Comparison of ENCODE assay signal across 2 cellular contexts in genomic region chr5:60852317-60852716, GRCh38.
TF ChIP-seq lines count a peak whose summit lies in the region.

No MANE protein-coding gene starts in this region.

TF ChIP-seq in GM23338, 12 proteins besides CTCF, POLR2A, EP300 and RAD21:
- no peak for TF ChIP-seq STAT1 (IDR thresholded peaks at IDR 0.05; ENCODE audit: unreplicated experiment)
- TF ChIP-seq POLR2AphosphoS5 (IDR thresholded peaks at IDR 0.05; ENCODE audit: low read depth), result no peak
- no peak for TF ChIP-seq CREB1 (CRISPR knock-in tag; IDR thresholded peaks at IDR 0.05; ENCODE audit: low read depth)
- no peak for TF ChIP-seq ZNF462 (CRISPR knock-in tag; IDR thresholded peaks at IDR 0.05)
- TF ChIP-seq REST (IDR thresholded peaks at IDR 0.05; ENCODE audit: unreplicated experiment), result no peak
- no peak for TF ChIP-seq ZNF331 (CRISPR knock-in tag; IDR thresholded peaks at IDR 0.05; ENCODE audit: low read depth)
- TF ChIP-seq EZH2 (IDR thresholded peaks at IDR 0.05; ENCODE audit: low read depth, unreplicated experiment), result no peak
- no peak for TF ChIP-seq JUNB (IDR thresholded peaks at IDR 0.05; ENCODE audit: unreplicated experiment)
- no peak for TF ChIP-seq NANOG (IDR thresholded peaks at IDR 0.05; ENCODE audit: borderline replicate concordance)

TF ChIP-seq in H1, 55 proteins besides CTCF, POLR2A, EP300 and RAD21:
- TF ChIP-seq RFX5 (IDR thresholded peaks at IDR 0.05; ENCODE audit: borderline replicate concordance, low read depth, low read length), result no peak
- TF ChIP-seq SP1 (IDR thresholded peaks at IDR 0.05; ENCODE audit: low read depth, low read length), result no peak
- no peak for TF ChIP-seq CHD1 (IDR thresholded peaks at IDR 0.05; ENCODE audit: low read depth, low read length)
- TF ChIP-seq GTF2F1 (IDR thresholded peaks at IDR 0.05; ENCODE audit: borderline replicate concordance, low read depth, low read length), result no peak
- TF ChIP-seq HDAC2 (IDR thresholded peaks at IDR 0.05; ENCODE audit: borderline replicate concordance in 1 of 2, low read depth in 2 of 2, low read length in 2 of 2), result no peak
- TF ChIP-seq SAP30 (IDR thresholded peaks at IDR 0.05; ENCODE audit: insufficient read depth, insufficient replicate concordance, low read length), result no peak
- TF ChIP-seq CREB1 (IDR thresholded peaks at IDR 0.05), result no peak
- no peak for TF ChIP-seq TEAD4 (IDR thresholded peaks at IDR 0.05; ENCODE audit: low read depth, low read length)
- TF ChIP-seq MAX (IDR thresholded peaks at IDR 0.05), result no peak
- no peak for TF ChIP-seq SP2 (IDR thresholded peaks at IDR 0.05; ENCODE audit: low read length)
- no peak for TF ChIP-seq MAFK (IDR thresholded peaks at IDR 0.05; ENCODE audit: low read depth, low read length)
- TF ChIP-seq NANOG (IDR thresholded peaks at IDR 0.05; ENCODE audit: insufficient read depth, low read depth, low read length, poor library complexity, severe bottlenecking), result no peak
- no peak for TF ChIP-seq ATF2 (IDR thresholded peaks at IDR 0.05; ENCODE audit: low read length)
- TF ChIP-seq CTBP2 (IDR thresholded peaks at IDR 0.05; ENCODE audit: borderline replicate concordance, insufficient read depth, insufficient read length, low read length), result no peak
- no peak for TF ChIP-seq TCF12 (IDR thresholded peaks at IDR 0.05; ENCODE audit: low read depth, low read length)
- no peak for TF ChIP-seq TAF1 (IDR thresholded peaks at IDR 0.05; ENCODE audit: low read depth, low read length)
- TF ChIP-seq PHF8 (conservative IDR thresholded peaks at IDR 0.05; ENCODE audit: low read depth, low read length), result no peak
- TF ChIP-seq EZH2 (IDR thresholded peaks at IDR 0.05; ENCODE audit: low read depth, low read length, severe bottlenecking), result no peak
- no peak for TF ChIP-seq YY1 (IDR thresholded peaks at IDR 0.05; ENCODE audit: low read depth, low read length)
- TF ChIP-seq KDM1A (IDR thresholded peaks at IDR 0.05; ENCODE audit: borderline replicate concordance, low read length), result no peak
